ENCODE assay signal across 24 cellular contexts in the genomic region with DNA sequence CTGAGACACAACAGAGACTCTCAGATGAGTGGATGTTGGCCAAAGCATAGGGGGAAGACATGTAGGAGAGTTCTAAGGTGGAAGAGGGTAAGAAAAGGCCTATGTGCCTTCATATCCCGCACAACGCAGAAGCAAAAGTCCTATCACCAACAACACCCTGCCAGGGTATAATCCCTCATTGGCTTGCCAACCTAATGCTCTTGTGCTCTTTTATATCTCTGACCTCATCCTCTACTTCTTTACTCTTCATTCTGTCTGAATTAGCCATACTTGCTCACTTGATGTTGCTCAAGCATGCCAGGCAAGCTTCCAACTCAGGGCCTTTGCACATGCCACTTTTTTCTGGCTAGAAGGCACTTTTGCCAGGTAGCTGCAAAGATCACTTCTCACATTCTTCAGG. TPM values are rescaled to one million over a fixed set of nuclear protein-coding genes. Genes with fewer than 3 reads are reported as not detected.
"Had no signal": no experiment of that assay in that cellular context is flagged by ENCODE, and none has a peak within 500 bp of the region (broad histone marks: within the 10 kb centered on the region; RNA-seq: fewer than 3 reads in every experiment).

No MANE protein-coding gene starts in this region.

- H3K27me3 Mint-ChIP-seq: dendritic cell treated with granulocyte-macrophage colony-stimulating factor and Interleukin-4, amounts not matched to agents 40 ng/mL and 50 ng/mL, for 4 days had no signal

- DNase-seq: colonic mucosa; cortex of kidney; dermis blood vessel endothelial cell; dorsolateral prefrontal cortex; effector CD4-positive, alpha-beta T cell; effector CD8-positive, alpha-beta T cell; effector memory CD4-positive, alpha-beta T cell; effector memory CD8-positive, alpha-beta T cell; endodermal cell; erythroblast; esophagus squamous epithelium; foreskin fibroblast; foreskin keratinocyte; foreskin melanocyte; gastrocnemius medialis; head of caudate nucleus; heart left ventricle; heart right ventricle had no signal

- H3K9me3 ChIP-seq: colonic mucosa, esophagus muscularis mucosa, esophagus squamous epithelium, gastrocnemius medialis, gastroesophageal sphincter, heart left ventricle, heart right ventricle had no signal

- H3K27me3 ChIP-seq: colonic mucosa, gastrocnemius medialis, gastroesophageal sphincter, heart left ventricle had no signal

- H3K4me1 ChIP-seq: colonic mucosa, esophagus squamous epithelium, foreskin keratinocyte had no signal

- H3K4me3 ChIP-seq: colonic mucosa, coronary artery, dorsolateral prefrontal cortex, esophagus muscularis mucosa, esophagus squamous epithelium, gastrocnemius medialis, gastroesophageal sphincter, heart left ventricle, heart right ventricle had no signal

- H3K4me3 Mint-ChIP-seq: dendritic cell treated with granulocyte-macrophage colony-stimulating factor and Interleukin-4, amounts not matched to agents 40 ng/mL and 50 ng/mL, for 4 days; effector memory CD8-positive, alpha-beta T cell; endodermal cell had no signal

- H3K27ac ChIP-seq: colonic mucosa, coronary artery, epithelial cell of prostate, esophagus muscularis mucosa, esophagus squamous epithelium, foreskin keratinocyte, gastrocnemius medialis, gastroesophageal sphincter, heart left ventricle, heart right ventricle had no signal

- ATAC-seq: effector memory CD8-positive, alpha-beta T cell; esophagus mucosa; foreskin keratinocyte; gastrocnemius medialis; gastroesophageal sphincter; heart left ventricle; heart right ventricle had no signal

- H3K9me3 Mint-ChIP-seq: dendritic cell treated with granulocyte-macrophage colony-stimulating factor and Interleukin-4, amounts not matched to agents 40 ng/mL and 50 ng/mL, for 4 days; effector memory CD8-positive, alpha-beta T cell had no signal

- H3K36me3 ChIP-seq: colonic mucosa, esophagus muscularis mucosa, esophagus squamous epithelium, gastrocnemius medialis, gastroesophageal sphincter, heart left ventricle, heart right ventricle had no signal

- H3K27ac Mint-ChIP-seq: dendritic cell treated with granulocyte-macrophage colony-stimulating factor and Interleukin-4, amounts not matched to agents 40 ng/mL and 50 ng/mL, for 4 days; effector memory CD8-positive, alpha-beta T cell; endodermal cell had no signal

RNA-seq across cellular contexts. Expression of gene RNF150, which starts 59.3 kb away (rescaled TPM):
- total RNA-seq: foreskin keratinocyte had no signal
- polyA plus RNA-seq: foreskin keratinocyte had no signal
